Comparison of ENCODE assay signal across 8 cellular contexts in the genomic region with DNA sequence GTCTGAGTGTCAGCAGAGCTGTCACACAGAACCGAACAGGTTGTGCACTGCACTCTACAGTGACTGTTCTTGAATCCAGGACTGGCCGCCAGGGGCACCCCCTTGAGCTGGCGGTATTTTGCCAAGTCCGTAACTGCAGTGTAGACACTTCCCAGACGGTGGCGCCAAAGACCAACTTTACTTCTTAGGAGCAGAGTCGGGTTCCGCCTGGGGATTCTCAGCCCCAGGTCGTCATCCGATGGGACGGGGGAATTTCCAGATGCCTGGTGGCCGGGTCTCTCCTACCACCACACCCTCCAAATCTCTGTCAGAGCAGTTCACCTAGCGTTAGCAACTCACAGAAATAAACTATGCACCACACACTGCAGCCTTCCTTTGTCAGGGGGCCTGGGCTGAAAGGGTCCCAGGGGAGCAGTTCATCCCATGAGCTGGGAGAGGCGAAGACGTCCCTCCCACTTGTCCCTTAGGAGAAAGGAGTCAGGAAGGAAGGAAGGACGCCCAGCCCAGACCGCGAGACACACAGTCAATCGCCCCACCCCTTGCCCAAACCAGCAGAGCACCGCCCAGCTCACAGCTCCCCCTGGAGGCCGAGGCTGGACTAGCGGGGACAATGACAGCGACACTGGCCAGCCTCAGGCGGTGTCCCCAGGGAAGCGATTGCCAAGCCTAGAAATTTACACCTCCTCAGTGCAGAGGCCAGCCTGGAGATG. TPM values are rescaled to one million over a fixed set of nuclear protein-coding genes. Genes with fewer than 3 reads are reported as not detected.
DNase-seq lines count a peak whose midpoint lies in the region; ATAC-seq and TF ChIP-seq lines count a peak whose summit lies in the region.

No MANE protein-coding gene starts in this region.

- DNase-seq in DMS79 (lab: John Stamatoyannopoulos, UW) (peak; percentile 58), KBM-7 (peak; percentile 97), PC-3 (peak; percentile 97), esophagus muscularis mucosa (ENCODE audit: extremely low spot score) (peak; percentile 99)
- DNase-seq in activated T-cell treated with anti-CD3 and anti-CD28 coated beads, Interleukin-2, amount 50 U/mL, for 4 hours, result peak; percentile 98
- DNase-seq in stimulated activated CD8-positive, alpha-beta memory T cell treated with anti-CD3 and anti-CD28 coated beads, Interleukin-7, amount 100 ng/mL, for 24 hours (ENCODE audit: low read depth), result peak; percentile 99

- peak overlapping the region; percentile 76 for H3K9ac ChIP-seq in PC-3 (ENCODE audit: low read length)

- H3K79me2 ChIP-seq in PC-3 (ENCODE audit: low read length), result no peaks in the 10 kb centered on the region

- TSS peak; percentile 67 for BruUV-seq in PC-3 (replicated peaks; lab: Mats Ljungman, UMichigan)

- H3K36me3 ChIP-seq in PC-3 (ENCODE audit: low read depth, low read length) (no peaks in the 10 kb centered on the region), esophagus muscularis mucosa (no peaks in the 10 kb centered on the region), muscle layer of duodenum (ENCODE audit: control insufficient read depth in 1 of 2, insufficient read depth in 2 of 2, low read length in 2 of 2) (no peaks in the 10 kb centered on the region)

- TF ChIP-seq POLR2A in esophagus muscularis mucosa (IDR thresholded peaks at IDR 0.05; ENCODE audit: low read depth), result no peak

- POLR2A ChIA-PET in PC-3 (lab: Charles Lee; ENCODE audit: unreplicated experiment), result interaction anchor here (0.6 kb wide), 2 partner anchors 14 to 42 kb away, joined by 4 to 7 read pairs; no protein-coding TSS in a partner anchor

- H3K36me3 Mint-ChIP-seq in activated T-cell treated with anti-CD3 and anti-CD28 coated beads, Interleukin-2, amount 50 U/mL, for 4 hours (ENCODE audit: insufficient read depth), result no peaks in the 10 kb centered on the region

- peak overlapping the region; percentile 89 for H3K4me3 Mint-ChIP-seq in activated T-cell treated with anti-CD3 and anti-CD28 coated beads, Interleukin-2, amount 50 U/mL, for 4 hours

- H3K9me3 Mint-ChIP-seq in activated T-cell treated with anti-CD3 and anti-CD28 coated beads, Interleukin-2, amount 50 U/mL, for 4 hours, result no peaks in the 10 kb centered on the region

- peak overlapping the region; percentile 95 for H3K4me2 ChIP-seq in PC-3 (ENCODE audit: low read length)

- H3K9me3 ChIP-seq in PC-3 (ENCODE audit: low read length), result no peaks in the 10 kb centered on the region
- no peaks in the 10 kb centered on the region for H3K9me3 ChIP-seq in esophagus muscularis mucosa
- no peaks in the 10 kb centered on the region for H3K9me3 ChIP-seq in muscle layer of duodenum (ENCODE audit: control insufficient read depth in 1 of 2, low read length in 2 of 2)

- in situ Hi-C loops in KBM-7 (cut with MboI; ENCODE audit: low pct_unique_long_range_greater_than_20kb, low sequenced_read_pairs), result no loop called here

- CTCF ChIA-PET in PC-3 (lab: Charles Lee), result interaction anchor here (0.5 to 1.7 kb wide), 15 partner anchors 8 to 629 kb away, joined by 3 to 17 read pairs (median 5); a partner anchor contains a TSS

- TF ChIP-seq CTCF in PC-3 (conservative IDR thresholded peaks at IDR 0.05; ENCODE audit: low read depth, low read length) (peak; percentile 74), esophagus muscularis mucosa (IDR thresholded peaks at IDR 0.05) (peak; percentile 64 to 96 (median 75))

- no peaks in the 10 kb centered on the region for H3K9me2 ChIP-seq in PC-3 (replicated peaks; ENCODE audit: low read length)

- H3K27ac ChIP-seq in PC-3 (ENCODE audit: low read length) (peak overlapping the region; percentile 75), esophagus muscularis mucosa (replicated peaks in 1 of 4) (peak overlapping the region; percentile 80 to 93 (median 92)), muscle layer of duodenum (ENCODE audit: low read length) (peak overlapping the region; percentile 94)

- peak; percentile 59 for ATAC-seq in GM21723 (IDR thresholded peaks at IDR 0.05; ENCODE audit: unreplicated experiment)
- ATAC-seq in PC-3, result peak; percentile 94
- ATAC-seq in activated T-cell treated with anti-CD3 and anti-CD28 coated beads, Interleukin-2, amount 50 U/mL, for 4 hours, result peak; percentile 92 to 94

- H3K4me1 ChIP-seq in PC-3 (ENCODE audit: insufficient read depth, low read length) (peaks cover 7% of the 10 kb centered on the region), esophagus muscularis mucosa (peaks cover 10 to 19% (median 14%) of the 10 kb centered on the region in 4 donors), muscle layer of duodenum (ENCODE audit: control insufficient read depth in 1 of 2, insufficient read depth in 2 of 2, low read length in 2 of 2) (peaks cover 0 to 2% of the 10 kb centered on the region in 2 donors)

- no peaks in the 10 kb centered on the region for H3K27me3 ChIP-seq in PC-3 (ENCODE audit: low read length)
- no peaks in the 10 kb centered on the region for H3K27me3 ChIP-seq in esophagus muscularis mucosa
- H3K27me3 ChIP-seq in muscle layer of duodenum (ENCODE audit: low read depth, low read length), result no peaks in the 10 kb centered on the region

- peak overlapping the region; percentile 73 for H3K4me3 ChIP-seq in PC-3 (ENCODE audit: low read length)
- H3K4me3 ChIP-seq in esophagus muscularis mucosa, result peak overlapping the region; percentile 49 to 60 (median 52)
- peak overlapping the region; percentile 61 to 78 for H3K4me3 ChIP-seq in muscle layer of duodenum (ENCODE audit: low read depth in 1 of 2, low read length in 2 of 2)

- no peaks in the 10 kb centered on the region for H3K27me3 Mint-ChIP-seq in activated T-cell treated with anti-CD3 and anti-CD28 coated beads, Interleukin-2, amount 50 U/mL, for 4 hours (ENCODE audit: low read depth)

- peak overlapping the region; percentile 90 for H2AFZ ChIP-seq in PC-3 (ENCODE audit: low read length)

- intact Hi-C loops in PC-3 (cut with micrococcal nuclease), result loop anchor here (2.0 to 5.0 kb wide), 3 partner anchors 34 to 148 kb away; a partner anchor contains a TSS
- intact Hi-C loops in esophagus muscularis mucosa (cut with DNase I), result loop anchor here (2.0 kb wide), 1 partner anchor 148 kb away; no protein-coding TSS in a partner anchor

- H3F3A ChIP-seq in PC-3 (ENCODE audit: low read length, unreplicated experiment), result no peaks in the 10 kb centered on the region

- H3K4me1 Mint-ChIP-seq in activated T-cell treated with anti-CD3 and anti-CD28 coated beads, Interleukin-2, amount 50 U/mL, for 4 hours (ENCODE audit: low read depth), result peaks cover 27% of the 10 kb centered on the region

- no peaks in the 10 kb centered on the region for H4K20me1 ChIP-seq in PC-3 (ENCODE audit: low read length)

- TF ChIP-seq EP300 in esophagus muscularis mucosa (IDR thresholded peaks at IDR 0.05), result no peak

- WGBS in esophagus muscularis mucosa, result 0% methylated on average over 18 of the region's 25 CpGs

RNA-seq across cellular contexts. Expression of a gene that starts 7.4 kb away (rescaled TPM):
- 14.8 and 30.8 TPM in 2 replicates for total RNA-seq in PC-3 (2014; rRNA removed)
- 10 to 100 TPM; 17.9 to 26.2 (median 18.0) TPM for total RNA-seq in activated T-cell treated with anti-CD3 and anti-CD28 coated beads, Interleukin-2, amount 50 U/mL, for 4 hours
- 100 to 1,000 TPM in 1 of 4 donors, 10 to 100 TPM in 3; 63.1 to 108 (median 68.4) TPM for total RNA-seq in esophagus muscularis mucosa

RNA-seq across cellular contexts. Expression of a gene that starts 37.9 kb away (rescaled TPM):
- total RNA-seq in PC-3 (2014; rRNA removed) (not detected in 2 replicates), esophagus muscularis mucosa (not detected)
- not detected for total RNA-seq in activated T-cell treated with anti-CD3 and anti-CD28 coated beads, Interleukin-2, amount 50 U/mL, for 4 hours

RNA-seq across cellular contexts. Expression of a gene that starts 40.3 kb away (rescaled TPM):
- total RNA-seq in PC-3 (2014; rRNA removed), result 65.5 and 76.6 TPM in 2 replicates
- 10 to 100 TPM; 36.0 to 49.1 (median 44.5) TPM for total RNA-seq in activated T-cell treated with anti-CD3 and anti-CD28 coated beads, Interleukin-2, amount 50 U/mL, for 4 hours
- 100 to 1,000 TPM; 103 to 131 (median 119) TPM for total RNA-seq in esophagus muscularis mucosa

RNA-seq across cellular contexts. Expression of a gene that starts 41.1 kb away (rescaled TPM):
- total RNA-seq in PC-3 (2014; rRNA removed) (30.3 and 34.7 TPM in 2 replicates), esophagus muscularis mucosa (10 to 100 TPM; 27.5 to 46.3 (median 38.5) TPM)
- total RNA-seq in activated T-cell treated with anti-CD3 and anti-CD28 coated beads, Interleukin-2, amount 50 U/mL, for 4 hours, result 10 to 100 TPM; 53.7 to 59.3 (median 54.0) TPM

Comparison
In these comparisons a context has a peak if more than half of its experiments do, and no peak if none do; other contexts are left out.
1. Peak in every context shown above with its lines: DNase-seq, ATAC-seq, H3K4me3 ChIP-seq and H3K27ac ChIP-seq.